Comparison of ENCODE assay signal across 14 cellular contexts in the genomic region with DNA sequence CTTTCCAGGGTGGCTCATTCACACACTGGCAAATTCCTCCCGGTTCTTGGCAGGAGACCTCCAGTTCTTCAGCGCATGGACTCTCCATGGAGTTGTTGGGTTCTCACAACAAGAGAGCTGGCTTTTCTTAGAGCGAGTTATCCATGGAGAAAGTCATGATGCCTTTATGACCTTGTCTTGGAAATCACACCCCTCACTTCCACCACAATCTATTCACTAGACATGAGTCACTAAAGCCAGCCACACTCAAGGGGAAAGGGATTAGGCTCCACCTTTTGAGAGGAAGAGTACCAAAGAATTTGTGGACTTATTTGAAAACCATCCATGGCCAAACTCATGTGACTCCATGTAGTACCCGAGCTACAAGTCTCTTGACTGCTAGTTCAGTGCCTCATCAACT.
DNase-seq lines count a peak whose midpoint lies in the region; TF ChIP-seq lines count a peak whose summit lies in the region.
"Had no signal": no experiment of that assay in that cellular context is flagged by ENCODE, and none has a peak within 500 bp of the region (broad histone marks: within the 10 kb centered on the region; RNA-seq: fewer than 3 reads in every experiment).

No MANE protein-coding gene starts in this region.

- no peaks in the 10 kb centered on the region for H3K9me3 ChIP-seq in neural cell (ENCODE audit: low read length)
- H3K9me3 ChIP-seq: HAP-1 had no signal

- no peaks in the 10 kb centered on the region for H4K20me1 ChIP-seq in neural cell (ENCODE audit: insufficient read depth)

- peaks cover 49% of the 10 kb centered on the region for H3K79me2 ChIP-seq in neural cell (replicated peaks; ENCODE audit: insufficient read depth, low read length)

- intact Hi-C loops in posterior vena cava (cut with DNase I), result no loop called here

- no peaks in the 10 kb centered on the region for H3K27me3 ChIP-seq in neural cell (ENCODE audit: insufficient read depth, low read depth, low read length)

- no peaks in the 10 kb centered on the region for H3K36me3 ChIP-seq in neural cell (ENCODE audit: insufficient read depth, low read length)
- H3K36me3 ChIP-seq: HAP-1 had no signal

- DNase-seq in AG08395 (ENCODE audit: low spot score) (peak; percentile 24), NCI-H69 (lab: John Stamatoyannopoulos, UW) (peak; percentile 77), epithelial cell of esophagus (ENCODE audit: low read depth) (peak; percentile 27), NCI-H510A (lab: John Stamatoyannopoulos, UW) (no peak), posterior vena cava (ENCODE audit: low spot score) (no peak)
- no peak for DNase-seq in activated CD8-positive, alpha-beta memory T cell treated with anti-CD3 and anti-CD28 coated beads, Interleukin-2, amount 50 U/mL, for 48 hours
- DNase-seq in activated effector memory CD4-positive, alpha-beta T cell treated with Interleukin-2 at 50 U/mL for 16 hours, result no peak
- DNase-seq: COR-L47, DMS153, NCI-H1436 treated with DMSO at 0.1 percent for 48 hours, NCI-H2107, NCI-H345 had no signal

- H3K9ac ChIP-seq in neural cell (ENCODE audit: low read length), result no peak overlapping the region

- TF ChIP-seq RAD21 in neural cell (conservative IDR thresholded peaks at IDR 0.05), result no peak

- no peaks in the 10 kb centered on the region for H3K9me2 ChIP-seq in neural cell (ENCODE audit: insufficient read depth, low read length)

- H2AFZ ChIP-seq in neural cell (ENCODE audit: low read depth, low read length), result no peak overlapping the region

- no peak for TF ChIP-seq CTCF in epithelial cell of esophagus (IDR thresholded peaks at IDR 0.05; ENCODE audit: insufficient read depth, low read depth, low read length, missing control alignments)
- TF ChIP-seq CTCF in neural cell (IDR thresholded peaks at IDR 0.05; ENCODE audit: poor library complexity, severe bottlenecking), result no peak

- H3K4me3 ChIP-seq in epithelial cell of esophagus (ENCODE audit: low read length) (no peak overlapping the region), neural cell (ENCODE audit: low read length) (peak overlapping the region; percentile 36)
- H3K4me3 ChIP-seq: HAP-1 had no signal

- peak overlapping the region; percentile 46 for H3K27ac ChIP-seq in neural cell (ENCODE audit: low read length)

- H3K4me2 ChIP-seq in neural cell (ENCODE audit: low read length), result no peak overlapping the region

- TF ChIP-seq EP300 in neural cell (conservative IDR thresholded peaks at IDR 0.05; ENCODE audit: poor library complexity, severe bottlenecking), result no peak

- H3F3A ChIP-seq in neural cell (ENCODE audit: insufficient read depth, low read length, poor library complexity, severe bottlenecking), result no peaks in the 10 kb centered on the region

TF ChIP-seq in neural cell, 6 proteins besides CTCF, POLR2A, EP300 and RAD21:
- TF ChIP-seq SMC3 (conservative IDR thresholded peaks at IDR 0.05; ENCODE audit: poor library complexity), result no peak
- TF ChIP-seq, protein P1, sequence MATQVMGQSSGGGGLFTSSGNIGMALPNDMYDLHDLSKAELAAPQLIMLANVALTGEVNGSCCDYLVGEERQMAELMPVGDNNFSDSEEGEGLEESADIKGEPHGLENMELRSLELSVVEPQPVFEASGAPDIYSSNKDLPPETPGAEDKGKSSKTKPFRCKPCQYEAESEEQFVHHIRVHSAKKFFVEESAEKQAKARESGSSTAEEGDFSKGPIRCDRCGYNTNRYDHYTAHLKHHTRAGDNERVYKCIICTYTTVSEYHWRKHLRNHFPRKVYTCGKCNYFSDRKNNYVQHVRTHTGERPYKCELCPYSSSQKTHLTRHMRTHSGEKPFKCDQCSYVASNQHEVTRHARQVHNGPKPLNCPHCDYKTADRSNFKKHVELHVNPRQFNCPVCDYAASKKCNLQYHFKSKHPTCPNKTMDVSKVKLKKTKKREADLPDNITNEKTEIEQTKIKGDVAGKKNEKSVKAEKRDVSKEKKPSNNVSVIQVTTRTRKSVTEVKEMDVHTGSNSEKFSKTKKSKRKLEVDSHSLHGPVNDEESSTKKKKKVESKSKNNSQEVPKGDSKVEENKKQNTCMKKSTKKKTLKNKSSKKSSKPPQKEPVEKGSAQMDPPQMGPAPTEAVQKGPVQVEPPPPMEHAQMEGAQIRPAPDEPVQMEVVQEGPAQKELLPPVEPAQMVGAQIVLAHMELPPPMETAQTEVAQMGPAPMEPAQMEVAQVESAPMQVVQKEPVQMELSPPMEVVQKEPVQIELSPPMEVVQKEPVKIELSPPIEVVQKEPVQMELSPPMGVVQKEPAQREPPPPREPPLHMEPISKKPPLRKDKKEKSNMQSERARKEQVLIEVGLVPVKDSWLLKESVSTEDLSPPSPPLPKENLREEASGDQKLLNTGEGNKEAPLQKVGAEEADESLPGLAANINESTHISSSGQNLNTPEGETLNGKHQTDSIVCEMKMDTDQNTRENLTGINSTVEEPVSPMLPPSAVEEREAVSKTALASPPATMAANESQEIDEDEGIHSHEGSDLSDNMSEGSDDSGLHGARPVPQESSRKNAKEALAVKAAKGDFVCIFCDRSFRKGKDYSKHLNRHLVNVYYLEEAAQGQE (IDR thresholded peaks at IDR 0.05; ENCODE audit: borderline replicate concordance), result no peak
- TF ChIP-seq MXI1 (conservative IDR thresholded peaks at IDR 0.05; ENCODE audit: poor library complexity, severe bottlenecking), result no peak
- no peak for TF ChIP-seq TAF1 (IDR thresholded peaks at IDR 0.05; ENCODE audit: low read depth)
- TF ChIP-seq POLR2AphosphoS5 (IDR thresholded peaks at IDR 0.05), result no peak
- no peak for TF ChIP-seq EZH2 (IDR thresholded peaks at IDR 0.05; ENCODE audit: borderline replicate concordance, insufficient read depth, low read length, poor library complexity, severe bottlenecking)
TF ChIP-seq in neural cell: peak in this region for 0.

Comparison
In these comparisons a context has a peak if more than half of its experiments do, and no peak if none do; other contexts are left out.
1. DNase-seq: peak in AG08395 (single experiment), NCI-H69 (single experiment) and epithelial cell of esophagus (single experiment); none in NCI-H510A (single experiment), posterior vena cava (single experiment), activated CD8-positive, alpha-beta memory T cell treated with anti-CD3 and anti-CD28 coated beads, Interleukin-2, amount 50 U/mL, for 48 hours (single experiment) and activated effector memory CD4-positive, alpha-beta T cell treated with Interleukin-2 at 50 U/mL for 16 hours (single experiment).